ENCODE assay signal across 9 cellular contexts in genomic region chr11:128691802-128692749, GRCh38. TPM values are rescaled to one million over a fixed set of nuclear protein-coding genes. Genes with fewer than 3 reads are reported as not detected.
DNase-seq lines count a peak whose midpoint lies in the region; ATAC-seq and TF ChIP-seq lines count a peak whose summit lies in the region.
"Had no signal": no experiment of that assay in that cellular context is flagged by ENCODE, and none has a peak within 500 bp of the region (broad histone marks: within the 10 kb centered on the region; RNA-seq: fewer than 3 reads in every experiment).

No MANE protein-coding gene starts in this region.

- DNase-seq in AG10803 (ENCODE audit: low read depth) (no peak), HFF-Myc (ENCODE audit: extremely low read depth, low read depth) (no peak), choroid plexus epithelial cell (ENCODE audit: low read depth) (no peak), medulla oblongata (ENCODE audit: extremely low spot score) (no peak), DMS153 (lab: John Stamatoyannopoulos, UW) (no peak)
- DNase-seq in activated CD4-positive, CD25-positive, alpha-beta regulatory T cell treated with anti-CD3 and anti-CD28 coated beads, Interleukin-2, amount 50 U/mL, for 72 hours = no peak

- H3K4me1 ChIP-seq in mononuclear cell (ENCODE audit: insufficient read depth, low read length) = peaks cover 53% of the 10 kb centered on the region

- ATAC-seq in HG02870 (IDR thresholded peaks at IDR 0.05; ENCODE audit: unreplicated experiment) = no peak

- H3K4me3 ChIP-seq in AG10803 (ENCODE audit: low read length) = peak overlapping the region; percentile 77
- peak overlapping the region; percentile 63 for H3K4me3 ChIP-seq in HFF-Myc (replicated peaks; ENCODE audit: low read depth, low read length)
- H3K4me3 ChIP-seq in choroid plexus epithelial cell (ENCODE audit: low read depth, low read length) = peak overlapping the region; percentile 82
- peak overlapping the region; percentile 97 for H3K4me3 ChIP-seq in mononuclear cell (ENCODE audit: low read length)

- H3K9me3 ChIP-seq in mononuclear cell (ENCODE audit: low read depth, low read length) = no peaks in the 10 kb centered on the region
- H3K9me3 ChIP-seq: adrenal gland had no signal

- TF ChIP-seq CTCF in AG10803 (conservative IDR thresholded peaks at IDR 0.05; ENCODE audit: low read length) (peak; percentile 30; the same call in 1 of the 2 replicates), HFF-Myc (IDR thresholded peaks at IDR 0.05; ENCODE audit: low read depth, low read length, missing control alignments) (no peak), choroid plexus epithelial cell (conservative IDR thresholded peaks at IDR 0.05; ENCODE audit: low read depth, low read length) (peak; percentile 49)

- peaks cover 2% of the 10 kb centered on the region for H3K27me3 ChIP-seq in mononuclear cell (ENCODE audit: insufficient read depth, low read length)

RNA-seq across cellular contexts. Expression of gene FLI1, which starts 1.8 kb away (rescaled TPM):
- 63.2 TPM for total RNA-seq in mononuclear cell
